In genomic region chr19:18287836-18288772, GRCh38 we compare ENCODE assay signal across 12 cellular contexts. TPM values are rescaled to one million over a fixed set of nuclear protein-coding genes. Genes with fewer than 3 reads are reported as not detected.
DNase-seq lines count a peak whose midpoint lies in the region; TF ChIP-seq lines count a peak whose summit lies in the region.
"Had no signal": no experiment of that assay in that cellular context is flagged by ENCODE, and none has a peak within 500 bp of the region (broad histone marks: within the 10 kb centered on the region; RNA-seq: fewer than 3 reads in every experiment).

No MANE protein-coding gene starts in this region.

- no peaks in the 10 kb centered on the region for H3K9me3 Mint-ChIP-seq in osteocyte (ENCODE audit: unreplicated experiment)

- H3K27me3 ChIP-seq in BLaER1 treated with 17β-estradiol and CSF1 and Interleukin-3, amounts not matched to agents 10 nM and 100 nM = no peaks in the 10 kb centered on the region
- H3K27me3 ChIP-seq in SJCRH30 (no peaks in the 10 kb centered on the region), esophagus muscularis mucosa (no peaks in the 10 kb centered on the region), MM.1S (replicated peaks; ENCODE audit: insufficient read depth, low read length) (peaks cover 51% of the 10 kb centered on the region)

- no peaks in the 10 kb centered on the region for H3K36me3 Mint-ChIP-seq in osteocyte (ENCODE audit: unreplicated experiment)
- H3K36me3 Mint-ChIP-seq: CD4-positive, CD25-positive, alpha-beta regulatory T cell had no signal

- DNase-seq in SJCRH30 (peak; percentile 82 to 83), esophagus muscularis mucosa (ENCODE audit: extremely low spot score) (no peak), osteocyte (ENCODE audit: extremely low spot score, unreplicated experiment) (peak; percentile 84), HK-2 (ENCODE audit: unreplicated experiment) (no peak), GM10248 (ENCODE audit: extremely low spot score) (no peak), midbrain (lab: John Stamatoyannopoulos, UW) (no peak), MM.1S (no peak)
- DNase-seq: activated CD8-positive, alpha-beta memory T cell treated with anti-CD3 and anti-CD28 coated beads, Interleukin-2, amount 50 U/mL, for 4 hours; CD4-positive, CD25-positive, alpha-beta regulatory T cell; Kasumi-1; NCI-H524 treated with DMSO at 0.1 percent for 48 hours had no signal

- H3K4me1 Mint-ChIP-seq in osteocyte (ENCODE audit: unreplicated experiment) = peaks cover 52% of the 10 kb centered on the region

- H3K9me3 ChIP-seq in BLaER1 treated with 17β-estradiol and CSF1 and Interleukin-3, amounts not matched to agents 10 nM and 100 nM (replicated peaks in 1 of 11) = no peaks in the 10 kb centered on the region
- H3K9me3 ChIP-seq in SJCRH30 (replicated peaks) (no peaks in the 10 kb centered on the region), esophagus muscularis mucosa (no peaks in the 10 kb centered on the region), MM.1S (replicated peaks; ENCODE audit: insufficient read depth, low read length) (no peaks in the 10 kb centered on the region)

- H3K79me2 ChIP-seq in MM.1S (ENCODE audit: low read length) = no peaks in the 10 kb centered on the region

- H3F3A ChIP-seq in MM.1S (ENCODE audit: insufficient read depth, low read length) = no peaks in the 10 kb centered on the region

- TF ChIP-seq POLR2A in esophagus muscularis mucosa (IDR thresholded peaks at IDR 0.05; ENCODE audit: low read depth) = no peak

- POLR2A ChIA-PET in GM10248 (lab: Yijun Ruan, JAX) = no interaction called here

- peaks cover 59 to 90% (median 78%) of the 10 kb centered on the region in 10 experiments for H3K4me1 ChIP-seq in BLaER1 treated with 17β-estradiol and CSF1 and Interleukin-3, amounts not matched to agents 10 nM and 100 nM
- H3K4me1 ChIP-seq in SJCRH30 = peaks cover 42% of the 10 kb centered on the region
- peaks cover 19 to 45% (median 36%) of the 10 kb centered on the region in 4 donors for H3K4me1 ChIP-seq in esophagus muscularis mucosa
- peaks cover 10% of the 10 kb centered on the region for H3K4me1 ChIP-seq in MM.1S (ENCODE audit: low read length)

- H2AFZ ChIP-seq in MM.1S (ENCODE audit: low read length) = no peak overlapping the region

- TF ChIP-seq CTCF in esophagus muscularis mucosa (IDR thresholded peaks at IDR 0.05) (no peak), osteocyte (IDR thresholded peaks at IDR 0.05) (peak; percentile 8), GM10248 (IDR thresholded peaks at IDR 0.05; ENCODE audit: control extremely low read depth, extremely low read depth, low read depth, missing control alignments) (no peak), MM.1S (IDR thresholded peaks at IDR 0.05; ENCODE audit: low read length) (no peak)

- H3K9me2 ChIP-seq in MM.1S (replicated peaks; ENCODE audit: insufficient read depth, low read length) = no peaks in the 10 kb centered on the region

- peak overlapping the region in 7 of 11 experiments; percentile 3 to 94 (median 11); a peak in 4 of 22 replicates for H3K4me2 ChIP-seq in BLaER1 treated with 17β-estradiol and CSF1 and Interleukin-3, amounts not matched to agents 10 nM and 100 nM
- H3K4me2 ChIP-seq in MM.1S (ENCODE audit: low read depth, low read length) = no peak overlapping the region

- intact Hi-C loops in esophagus muscularis mucosa (cut with DNase I) = no loop called here

- peak overlapping the region in 3 of 11 experiments; percentile 23 to 45 (median 27); a peak in 3 of 22 replicates for H3K27ac ChIP-seq in BLaER1 treated with 17β-estradiol and CSF1 and Interleukin-3, amounts not matched to agents 10 nM and 100 nM
- H3K27ac ChIP-seq in SJCRH30 (peak overlapping the region; percentile 45), esophagus muscularis mucosa (replicated peaks in 1 of 4) (peak overlapping the region; percentile 18 to 72 (median 40)), MM.1S (ENCODE audit: low read length) (no peak overlapping the region)

- H3K4me3 Mint-ChIP-seq in osteocyte (ENCODE audit: unreplicated experiment) = no peak overlapping the region

- TF ChIP-seq EP300 in esophagus muscularis mucosa (IDR thresholded peaks at IDR 0.05) = no peak

- H3K27ac Mint-ChIP-seq in osteocyte (ENCODE audit: unreplicated experiment) = peak overlapping the region; percentile 68

- no peaks in the 10 kb centered on the region for H3K36me3 ChIP-seq in BLaER1 treated with 17β-estradiol and CSF1 and Interleukin-3, amounts not matched to agents 10 nM and 100 nM
- H3K36me3 ChIP-seq in SJCRH30 (no peaks in the 10 kb centered on the region), esophagus muscularis mucosa (no peaks in the 10 kb centered on the region), MM.1S (replicated peaks; ENCODE audit: insufficient read depth, low read length) (no peaks in the 10 kb centered on the region)

- no peak overlapping the region for H3K4me3 ChIP-seq in BLaER1 treated with 17β-estradiol and CSF1 and Interleukin-3, amounts not matched to agents 10 nM and 100 nM
- H3K4me3 ChIP-seq in SJCRH30 (peak overlapping the region; percentile 20), esophagus muscularis mucosa (no peak overlapping the region), MM.1S (ENCODE audit: low read length) (no peak overlapping the region)

- CTCF ChIA-PET in GM10248 (lab: Yijun Ruan, JAX) = interaction anchor here (0.8 to 6.3 kb wide), 2 partner anchors 8 to 15 kb away, joined by 3 to 43 read pairs; partner anchors contain the start of gene JUND

- H3K9ac ChIP-seq in BLaER1 treated with 17β-estradiol and CSF1 and Interleukin-3, amounts not matched to agents 10 nM and 100 nM = peak overlapping the region in 3 of 11 experiments; percentile 6 to 25 (median 16); a peak in 3 of 22 replicates
- H3K9ac ChIP-seq in MM.1S (ENCODE audit: low read length) = no peak overlapping the region

- WGBS in esophagus muscularis mucosa = 57% methylated on average over 26 of the region's 26 CpGs

- H4K20me1 ChIP-seq in BLaER1 treated with 17β-estradiol and CSF1 and Interleukin-3, amounts not matched to agents 10 nM and 100 nM = no peaks in the 10 kb centered on the region
- H4K20me1 ChIP-seq in MM.1S (ENCODE audit: insufficient read depth, low read length) = no peaks in the 10 kb centered on the region

- H3K27me3 Mint-ChIP-seq in osteocyte (ENCODE audit: unreplicated experiment) = no peaks in the 10 kb centered on the region

RNA-seq across cellular contexts. Expression of gene JUND, which starts 6.7 kb away (rescaled TPM):
- total RNA-seq in SJCRH30 (2014; rRNA removed; shearing (Covaris generic)) = 70.1 and 94.9 TPM in 2 replicates
- total RNA-seq in esophagus muscularis mucosa (100 to 1,000 TPM; 325 to 457 (median 403) TPM), osteocyte (203 and 241 TPM in 2 replicates)

RNA-seq across cellular contexts. Expression of gene IQCN, which starts 13.9 kb away (rescaled TPM):
- 0.03 and 0.06 TPM in 2 replicates for total RNA-seq in SJCRH30 (2014; rRNA removed; shearing (Covaris generic))
- total RNA-seq in esophagus muscularis mucosa (1 to 10 TPM in 3 of 4 donors, under 1 TPM in 1; 0.52 to 2.5 (median 1.3) TPM), osteocyte (6.9 and 10.4 TPM in 2 replicates)

RNA-seq across cellular contexts. Expression of gene LSM4, which starts 34.8 kb away (rescaled TPM):
- 378 and 427 TPM in 2 replicates for total RNA-seq in SJCRH30 (2014; rRNA removed; shearing (Covaris generic))
- 100 to 1,000 TPM in 1 of 4 donors, 10 to 100 TPM in 3; 86.8 to 116 (median 93.9) TPM for total RNA-seq in esophagus muscularis mucosa
- total RNA-seq in osteocyte = 92.1 and 98.1 TPM in 2 replicates

RNA-seq across cellular contexts. Expression of gene PGPEP1, which starts 52.3 kb away (rescaled TPM):
- 8.7 and 11.7 TPM in 2 replicates for total RNA-seq in SJCRH30 (2014; rRNA removed; shearing (Covaris generic))
- total RNA-seq in esophagus muscularis mucosa (10 to 100 TPM; 15.0 to 50.3 (median 28.0) TPM), osteocyte (36.1 and 38.5 TPM in 2 replicates)

Comparison
In these comparisons a context has a peak if more than half of its experiments do, and no peak if none do; other contexts are left out.
1. DNase-seq: peak in SJCRH30 (2 of 2) and osteocyte (single experiment); none in esophagus muscularis mucosa (single experiment), HK-2 (single experiment), GM10248 (single experiment), midbrain (single experiment) and MM.1S (single experiment).